In genomic region chr16:85774136-85774535, GRCh38 we compare ENCODE assay signal across 6 cellular contexts. TPM values are rescaled to one million over a fixed set of nuclear protein-coding genes. Genes with fewer than 3 reads are reported as not detected.
"Had no signal": no experiment of that assay in that cellular context is flagged by ENCODE, and none has a peak within 500 bp of the region (broad histone marks: within the 10 kb centered on the region; RNA-seq: fewer than 3 reads in every experiment).

No MANE protein-coding gene starts in this region.

- H3K4me1 Mint-ChIP-seq: IgD-negative memory B cell had no signal

- H3K9me3 Mint-ChIP-seq: IgD-negative memory B cell had no signal

- H3K4me3 Mint-ChIP-seq: IgD-negative memory B cell had no signal

- H3K27ac Mint-ChIP-seq: IgD-negative memory B cell had no signal

- DNase-seq: IMR-90, KBM-7, KG1 had no signal

- H3K4me3 ChIP-seq: K562 had no signal

- H3K27me3 Mint-ChIP-seq: IgD-negative memory B cell had no signal

- H3K27ac ChIP-seq: HL-60 had no signal

- ATAC-seq: K562 had no signal

RNA-seq across cellular contexts. Expression of gene C16orf74, which starts 23.2 kb away (rescaled TPM):
- total RNA-seq: K562 had no signal
- polyA plus RNA-seq: K562 had no signal
